ENCODE assay signal across 10 cellular contexts in the genomic region with DNA sequence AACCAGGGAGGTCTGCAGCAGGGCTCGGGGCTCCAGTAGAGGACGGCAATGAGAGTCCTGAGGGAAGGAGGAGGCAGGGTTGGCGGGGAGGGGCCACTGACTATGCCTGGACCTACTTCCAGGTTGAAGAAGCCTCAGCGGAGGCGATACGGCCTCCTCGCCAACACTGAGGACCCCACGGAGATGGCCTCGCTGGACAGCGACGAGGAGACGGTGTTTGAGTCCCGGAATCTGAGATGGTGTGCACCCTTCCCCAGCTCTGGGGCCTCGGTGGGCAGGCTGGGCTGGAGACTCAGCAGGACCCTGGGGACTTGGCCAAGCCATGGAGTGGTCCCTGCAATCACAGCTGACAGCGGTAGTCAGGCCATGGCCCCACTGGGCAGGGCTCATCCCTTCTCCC. TPM values are rescaled to one million over a fixed set of nuclear protein-coding genes. Genes with fewer than 3 reads are reported as not detected.
A peak's percentile ranks its signal among the peaks of the same experiment; 100 is the strongest.
DNase-seq lines count a peak whose midpoint lies in the region; ATAC-seq and TF ChIP-seq lines count a peak whose summit lies in the region.
"Had no signal": no experiment of that assay in that cellular context is flagged by ENCODE, and none has a peak within 500 bp of the region (broad histone marks: within the 10 kb centered on the region; RNA-seq: fewer than 3 reads in every experiment).

No MANE protein-coding gene starts in this region.

- no peak for TF ChIP-seq EP300 in suprapubic skin (IDR thresholded peaks at IDR 0.05)

- H3K9me3 ChIP-seq in T-helper 17 cell (ENCODE audit: control insufficient read depth, low read length, poor library complexity, severe bottlenecking) (no peaks in the 10 kb centered on the region), right lobe of liver (no peaks in the 10 kb centered on the region), suprapubic skin (no peaks in the 10 kb centered on the region), uterus (no peaks in the 10 kb centered on the region)
- H3K9me3 ChIP-seq: upper lobe of left lung had no signal

- H3K36me3 Mint-ChIP-seq in activated T-cell treated with anti-CD3 and anti-CD28 coated beads, Interleukin-2, amount 50 U/mL, for 4 hours (ENCODE audit: insufficient read depth) = peaks cover 30% of the 10 kb centered on the region
- no peaks in the 10 kb centered on the region for H3K36me3 Mint-ChIP-seq in T-helper 17 cell (ENCODE audit: low read depth)

- peaks cover 32% of the 10 kb centered on the region for H3K4me1 Mint-ChIP-seq in activated T-cell treated with anti-CD3 and anti-CD28 coated beads, Interleukin-2, amount 50 U/mL, for 4 hours (ENCODE audit: low read depth)
- H3K4me1 Mint-ChIP-seq in T-helper 17 cell = peaks cover 29% of the 10 kb centered on the region

- H3K4me3 Mint-ChIP-seq in activated T-cell treated with anti-CD3 and anti-CD28 coated beads, Interleukin-2, amount 50 U/mL, for 4 hours = peak overlapping the region; percentile 89
- peak overlapping the region; percentile 92 for H3K4me3 Mint-ChIP-seq in T-helper 17 cell

- no peak for TF ChIP-seq POLR2A in right lobe of liver (IDR thresholded peaks at IDR 0.05)
- TF ChIP-seq POLR2A in suprapubic skin (IDR thresholded peaks at IDR 0.05) = no peak
- no peak for TF ChIP-seq POLR2A in uterus (IDR thresholded peaks at IDR 0.05)

- WGBS in right lobe of liver (ENCODE audit: insufficient coverage, low coverage, low lambda C conversion rate, missing lambda C conversion rate) = 93% methylated on average over 3 of the region's 15 CpGs
- 88% methylated on average over 14 of the region's 15 CpGs for WGBS in suprapubic skin

- no peak overlapping the region for H3K4me3 ChIP-seq in right lobe of liver
- H3K4me3 ChIP-seq in suprapubic skin = peak overlapping the region; percentile 57
- H3K4me3 ChIP-seq in uterus = no peak overlapping the region

- no peaks in the 10 kb centered on the region for H3K27me3 Mint-ChIP-seq in activated T-cell treated with anti-CD3 and anti-CD28 coated beads, Interleukin-2, amount 50 U/mL, for 4 hours (ENCODE audit: low read depth)
- no peaks in the 10 kb centered on the region for H3K27me3 Mint-ChIP-seq in T-helper 17 cell

- H3K27ac Mint-ChIP-seq in T-helper 17 cell = peak overlapping the region; percentile 98

- TF ChIP-seq CTCF in right lobe of liver (IDR thresholded peaks at IDR 0.05) (no peak), suprapubic skin (IDR thresholded peaks at IDR 0.05) (no peak), uterus (IDR thresholded peaks at IDR 0.05) (no peak)

- no peak for DNase-seq in activated T-cell treated with anti-CD3 and anti-CD28 coated beads, Interleukin-2, amount 50 U/mL, for 4 hours
- DNase-seq in activated T-cell treated with anti-CD3 and anti-CD28 coated beads, Interleukin-2, amount 50 U/mL, for 48 hours = no peak
- DNase-seq in T-helper 17 cell (no peak), right lobe of liver (peak in 2 of 3 donors; percentile 35 to 57), suprapubic skin (ENCODE audit: low spot score in 2 of 2) (no peak), NCI-H2029 (lab: John Stamatoyannopoulos, UW) (no peak), uterus (no peak)
- DNase-seq in stimulated activated CD4-positive, alpha-beta T cell treated with anti-CD3 and anti-CD28 coated beads, Interleukin-2, amount 100 ng/mL, for 24 hours = no peak
- DNase-seq: SW 1271 had no signal

- no peaks in the 10 kb centered on the region for H3K9me3 Mint-ChIP-seq in activated T-cell treated with anti-CD3 and anti-CD28 coated beads, Interleukin-2, amount 50 U/mL, for 4 hours

- H3K27me3 ChIP-seq in right lobe of liver (no peaks in the 10 kb centered on the region), suprapubic skin (no peaks in the 10 kb centered on the region), uterus (no peaks in the 10 kb centered on the region)
- H3K27me3 ChIP-seq: upper lobe of left lung had no signal

- H3K27ac ChIP-seq in right lobe of liver = no peak overlapping the region
- H3K27ac ChIP-seq in suprapubic skin = no peak overlapping the region
- H3K27ac ChIP-seq in uterus = no peak overlapping the region

- H3K36me3 ChIP-seq in right lobe of liver (peaks cover 7 to 36% (median 21%) of the 10 kb centered on the region in 4 donors), suprapubic skin (peaks cover 41% of the 10 kb centered on the region), uterus (no peaks in the 10 kb centered on the region)

- intact Hi-C loops in right lobe of liver (cut with DNase I) (loop anchor here in 1 of 2 donors (5.0 kb wide), 1 partner anchor 120 kb away; no protein-coding TSS in a partner anchor), uterus (cut with DNase I; ENCODE audit: low total_unique reads) (no loop called here)

- H3K4me1 ChIP-seq in right lobe of liver = peaks cover 0 to 39% (median 16%) of the 10 kb centered on the region in 4 donors
- H3K4me1 ChIP-seq in suprapubic skin = peaks cover 44% of the 10 kb centered on the region
- H3K4me1 ChIP-seq in uterus = peaks cover 0 to 30% of the 10 kb centered on the region in 2 donors

- no peak for ATAC-seq in activated T-cell treated with anti-CD3 and anti-CD28 coated beads, Interleukin-2, amount 50 U/mL, for 4 hours
- ATAC-seq in T-helper 17 cell = no peak
- ATAC-seq in right lobe of liver = no peak

RNA-seq across cellular contexts. Expression of a gene that starts 1.7 kb away (rescaled TPM):
- 100 to 1,000 TPM; 189 to 199 (median 194) TPM for total RNA-seq in activated T-cell treated with anti-CD3 and anti-CD28 coated beads, Interleukin-2, amount 50 U/mL, for 4 hours
- total RNA-seq in T-helper 17 cell (10 to 100 TPM; 40.6 to 43.6 TPM), right lobe of liver (100 to 1,000 TPM in 1 of 6 experiments, 10 to 100 TPM in 5; 34.0 to 103 (median 43.8) TPM), suprapubic skin (10 to 100 TPM; 44.3 to 72.5 (median 58.2) TPM), uterus (10 to 100 TPM in 2 of 4 donors, 1 to 10 TPM in 2; 2.1 to 24.3 (median 7.1) TPM)

RNA-seq across cellular contexts. Expression of a gene that starts 7.9 kb away (rescaled TPM):
- total RNA-seq in activated T-cell treated with anti-CD3 and anti-CD28 coated beads, Interleukin-2, amount 50 U/mL, for 4 hours = 100 to 1,000 TPM; 269 to 294 (median 285) TPM
- total RNA-seq in T-helper 17 cell (100 to 1,000 TPM; 460 to 474 TPM), right lobe of liver (100 to 1,000 TPM in 2 of 6 experiments, 10 to 100 TPM in 4; 69.2 to 111 (median 89.5) TPM), suprapubic skin (100 to 1,000 TPM; 338 to 672 (median 451) TPM), uterus (100 to 1,000 TPM; 235 to 950 (median 535) TPM)

RNA-seq across cellular contexts. Expression of a gene that starts 8.6 kb away (rescaled TPM):
- not detected for total RNA-seq in activated T-cell treated with anti-CD3 and anti-CD28 coated beads, Interleukin-2, amount 50 U/mL, for 4 hours
- total RNA-seq in T-helper 17 cell (not detected), right lobe of liver (10 to 100 TPM in 1 of 6 experiments, 1 to 10 TPM in 5; 4.2 to 10.3 (median 5.6) TPM), suprapubic skin (not detected), uterus (under 1 TPM in 1 of 4 donors, not detected in 3; 0.76 TPM)
- total RNA-seq: upper lobe of left lung had no signal

RNA-seq across cellular contexts. Expression of a gene that starts 28.7 kb away (rescaled TPM):
- 10 to 100 TPM; 63.2 to 70.0 (median 68.7) TPM for total RNA-seq in activated T-cell treated with anti-CD3 and anti-CD28 coated beads, Interleukin-2, amount 50 U/mL, for 4 hours
- total RNA-seq in T-helper 17 cell = 100 to 1,000 TPM in 1 of 2 donors, 10 to 100 TPM in 1; 87.1 to 113 TPM
- 10 to 100 TPM; 22.3 to 55.1 (median 29.3) TPM for total RNA-seq in right lobe of liver
- total RNA-seq in suprapubic skin = 100 to 1,000 TPM in 2 of 4 donors, 10 to 100 TPM in 2; 89.0 to 153 (median 105) TPM
- total RNA-seq in uterus = 100 to 1,000 TPM in 1 of 4 donors, 10 to 100 TPM in 2, under 1 TPM in 1; 0.77 to 108 (median 15.0) TPM

RNA-seq across cellular contexts. Expression of a gene that starts 35.5 kb away (rescaled TPM):
- 100 to 1,000 TPM; 259 to 434 (median 312) TPM for total RNA-seq in activated T-cell treated with anti-CD3 and anti-CD28 coated beads, Interleukin-2, amount 50 U/mL, for 4 hours
- total RNA-seq in T-helper 17 cell (100 to 1,000 TPM; 104 to 115 TPM), right lobe of liver (100 to 1,000 TPM in 5 of 6 experiments, 10 to 100 TPM in 1; 98.1 to 240 (median 137) TPM), suprapubic skin (100 to 1,000 TPM; 102 to 205 (median 137) TPM), uterus (100 to 1,000 TPM in 2 of 4 donors, 10 to 100 TPM in 1, 1 to 10 TPM in 1; 4.7 to 164 (median 68.9) TPM)

Comparison
In these comparisons a context has a peak if more than half of its experiments do, and no peak if none do; other contexts are left out.
1. DNase-seq: peak in right lobe of liver (2 of 3); none in activated T-cell treated with anti-CD3 and anti-CD28 coated beads, Interleukin-2, amount 50 U/mL, for 4 hours (single experiment), activated T-cell treated with anti-CD3 and anti-CD28 coated beads, Interleukin-2, amount 50 U/mL, for 48 hours (0 of 2), T-helper 17 cell (0 of 3), suprapubic skin (0 of 2), NCI-H2029 (single experiment), stimulated activated CD4-positive, alpha-beta T cell treated with anti-CD3 and anti-CD28 coated beads, Interleukin-2, amount 100 ng/mL, for 24 hours (0 of 2) and uterus (0 of 2).